Comparison of ENCODE assay signal across 8 cellular contexts in genomic region chr20:32358883-32359632, GRCh38. TPM values are rescaled to one million over a fixed set of nuclear protein-coding genes. Genes with fewer than 3 reads are reported as not detected.
DNase-seq lines count a peak whose midpoint lies in the region; ATAC-seq and TF ChIP-seq lines count a peak whose summit lies in the region.

No MANE protein-coding gene starts in this region.

- no peak overlapping the region for H4K8ac ChIP-seq in H9 (replicated peaks; ENCODE audit: insufficient read length, low read depth, low read length)

- DNase-seq in COR-L47 (lab: John Stamatoyannopoulos, UW) (peak; percentile 34), H9 (peak; percentile 91), NCI-H446 treated with DMSO at 0.1 percent for 48 hours (lab: John Stamatoyannopoulos, UW) (peak; percentile 40), lung (ENCODE audit: low spot score) (peak; percentile 61), NCI-H187 treated with DMSO at 0.1 percent for 48 hours (lab: John Stamatoyannopoulos, UW) (no peak)
- peak; percentile 88 for DNase-seq in activated CD8-positive, alpha-beta T cell treated with anti-CD3 and anti-CD28 coated beads for 36 hours
- peak; percentile 60 to 82 (median 64) for DNase-seq in stimulated activated CD4-positive, alpha-beta T cell treated with anti-CD3 and anti-CD28 coated beads, TNF-alpha, amount 100 ng/mL, for 48 hours (ENCODE audit: low read depth in 3 of 3)

- H3K4me1 ChIP-seq in H9 (ENCODE audit: insufficient read depth, low read length) (no peaks in the 10 kb centered on the region), ectodermal cell (ENCODE audit: control insufficient read depth, insufficient read depth, low read length) (no peaks in the 10 kb centered on the region), lung (ENCODE audit: control insufficient read depth in 2 of 2, insufficient read depth in 2 of 2, low read length in 2 of 2) (peaks cover 0 to 12% of the 10 kb centered on the region in 2 donors)

- H3K36me3 ChIP-seq in ectodermal cell (ENCODE audit: control insufficient read depth, insufficient read depth, low read length) (no peaks in the 10 kb centered on the region), lung (ENCODE audit: control insufficient read depth in 2 of 2, insufficient read depth in 2 of 2, low read length in 2 of 2) (no peaks in the 10 kb centered on the region)

- intact Hi-C loops in activated CD8-positive, alpha-beta T cell treated with anti-CD3 and anti-CD28 coated beads for 36 hours (cut with micrococcal nuclease), result loop anchor here (2.0 kb wide), 1 partner anchor 152 kb away; the partner anchor contains the start of genes PLAGL2 and POFUT1

- no peaks in the 10 kb centered on the region for H4K20me1 ChIP-seq in H9 (ENCODE audit: control insufficient read depth, insufficient read depth, insufficient read length)

- H3K27ac ChIP-seq in H9 (ENCODE audit: insufficient read length, low read depth, low read length) (no peak overlapping the region), ectodermal cell (ENCODE audit: insufficient read depth, low read depth, low read length, poor library complexity, severe bottlenecking) (peak overlapping the region; percentile 77), lung (ENCODE audit: low read depth in 1 of 2, low read length in 1 of 2) (peak overlapping the region; percentile 89 to 94)

- H3K4ac ChIP-seq in H9 (ENCODE audit: low read depth, low read length), result no peak overlapping the region

- H3K4me1 Mint-ChIP-seq in H9, result peaks cover 12 to 15% of the 10 kb centered on the region in 2 experiments
- H3K4me1 Mint-ChIP-seq in activated CD8-positive, alpha-beta T cell treated with anti-CD3 and anti-CD28 coated beads for 36 hours (ENCODE audit: low read depth), result peaks cover 68% of the 10 kb centered on the region

- H2AFZ ChIP-seq in H9 (ENCODE audit: low read length), result no peak overlapping the region

- no peaks in the 10 kb centered on the region for H3K9me3 ChIP-seq in H9 (ENCODE audit: control insufficient read depth, low read depth, low read length)
- H3K9me3 ChIP-seq in ectodermal cell (ENCODE audit: control insufficient read depth, low read length), result no peaks in the 10 kb centered on the region
- no peaks in the 10 kb centered on the region for H3K9me3 ChIP-seq in lung (ENCODE audit: control insufficient read depth in 2 of 2, insufficient read depth in 1 of 2, low read length in 1 of 2)

- no peaks in the 10 kb centered on the region for H3K79me1 ChIP-seq in H9 (ENCODE audit: insufficient read depth, low read depth, low read length, poor library complexity, severe bottlenecking)

- peak overlapping the region in 1 of 3 experiments; percentile 90; a peak in 2 of 7 replicates for H3K27ac Mint-ChIP-seq in H9
- H3K27ac Mint-ChIP-seq in activated CD8-positive, alpha-beta T cell treated with anti-CD3 and anti-CD28 coated beads for 36 hours, result peak overlapping the region; percentile 95

- H3K9me3 Mint-ChIP-seq in H9, result no peaks in the 10 kb centered on the region; a peak in 1 of 5 replicates
- no peaks in the 10 kb centered on the region for H3K9me3 Mint-ChIP-seq in activated CD8-positive, alpha-beta T cell treated with anti-CD3 and anti-CD28 coated beads for 36 hours

- ATAC-seq in activated CD8-positive, alpha-beta T cell treated with anti-CD3 and anti-CD28 coated beads for 36 hours, result peak; percentile 40
- ATAC-seq in lung (ENCODE audit: insufficient read depth, low FRiP score), result no peak

- no peak overlapping the region for H3K9ac ChIP-seq in H9 (ENCODE audit: extremely low read depth, insufficient read length, low read length)

- H3K79me2 ChIP-seq in H9 (ENCODE audit: insufficient read depth, low read length), result no peaks in the 10 kb centered on the region

- H3K18ac ChIP-seq in H9 (ENCODE audit: insufficient read length, low read depth, low read length), result no peak overlapping the region

- H3K36me3 Mint-ChIP-seq in H9 (ENCODE audit: insufficient read depth in 1 of 3, low read depth in 3 of 3), result peaks cover 0 to 8% (median 3%) of the 10 kb centered on the region in 3 experiments; a peak in 4 of 7 replicates
- H3K36me3 Mint-ChIP-seq in activated CD8-positive, alpha-beta T cell treated with anti-CD3 and anti-CD28 coated beads for 36 hours (ENCODE audit: low read depth), result peaks cover 32% of the 10 kb centered on the region

- H3K4me2 ChIP-seq in H9 (ENCODE audit: insufficient read depth, insufficient read length, low read length), result peak overlapping the region; percentile 1

- H2BK20ac ChIP-seq in H9 (ENCODE audit: low read depth, low read length, poor library complexity, severe bottlenecking), result no peak overlapping the region

- H2BK5ac ChIP-seq in H9 (ENCODE audit: insufficient read length, low read length), result no peak overlapping the region

- H3K56ac ChIP-seq in H9 (ENCODE audit: insufficient read length, low read depth, low read length), result no peak overlapping the region

- peaks cover 6% of the 10 kb centered on the region for H3K23me2 ChIP-seq in H9 (ENCODE audit: insufficient read length, low read depth, low read length, poor library complexity, severe bottlenecking)

- H3K27me3 Mint-ChIP-seq in H9 (ENCODE audit: low read depth), result peaks cover 86% of the 10 kb centered on the region
- H3K27me3 Mint-ChIP-seq in activated CD8-positive, alpha-beta T cell treated with anti-CD3 and anti-CD28 coated beads for 36 hours, result no peaks in the 10 kb centered on the region

- no peak overlapping the region for H2BK15ac ChIP-seq in H9 (ENCODE audit: low read depth, low read length)

- TF ChIP-seq CTCF in H9 (conservative IDR thresholded peaks at IDR 0.05) (no peak), lung (IDR thresholded peaks at IDR 0.05; ENCODE audit: control extremely low read depth, extremely low read depth) (no peak)
- TF ChIP-seq CTCF in activated CD8-positive, alpha-beta T cell treated with anti-CD3 and anti-CD28 coated beads for 36 hours (IDR thresholded peaks at IDR 0.05), result no peak

- no peak overlapping the region for H2BK12ac ChIP-seq in H9 (ENCODE audit: insufficient read length, low read depth, low read length)

- H3K4me3 ChIP-seq in ectodermal cell (ENCODE audit: insufficient read depth, low read depth, low read length) (peak overlapping the region; percentile 78), lung (peak overlapping the region; percentile 64)

- POLR2A ChIA-PET in activated CD8-positive, alpha-beta T cell treated with anti-CD3 and anti-CD28 coated beads for 36 hours (lab: Charles Lee), result interaction anchor here (0.7 to 6.5 kb wide), 14 partner anchors 12 to 160 kb away, joined by 3 to 47 read pairs (median 4); no protein-coding TSS in a partner anchor

- no peak overlapping the region for H4K5ac ChIP-seq in H9 (ENCODE audit: insufficient read length, low read depth, low read length)

- H3K23ac ChIP-seq in H9 (ENCODE audit: insufficient read length, low read depth, low read length), result no peak overlapping the region

- no peak overlapping the region for H3K14ac ChIP-seq in H9 (ENCODE audit: insufficient read depth, low read length)

- H3T11ph ChIP-seq in H9 (ENCODE audit: low read length), result no peak overlapping the region

- H3K4me3 Mint-ChIP-seq in H9, result peak overlapping the region; percentile 62 to 80
- H3K4me3 Mint-ChIP-seq in activated CD8-positive, alpha-beta T cell treated with anti-CD3 and anti-CD28 coated beads for 36 hours, result peak overlapping the region; percentile 96

- CTCF ChIA-PET in activated CD8-positive, alpha-beta T cell treated with anti-CD3 and anti-CD28 coated beads for 36 hours (lab: Charles Lee), result interaction anchor here (1.0 to 2.2 kb wide), 3 partner anchors 12 to 154 kb away, joined by 4 to 8 read pairs (median 4); no protein-coding TSS in a partner anchor

- H2AK5ac ChIP-seq in H9 (ENCODE audit: insufficient read length, low read length), result no peak overlapping the region

- no peak overlapping the region for H4K91ac ChIP-seq in H9 (ENCODE audit: insufficient read length, low read depth, low read length)

- H3K27me3 ChIP-seq in H9 (ENCODE audit: insufficient read depth, low read length) (peaks cover 28% of the 10 kb centered on the region; the same call in 1 of the 2 replicates), ectodermal cell (ENCODE audit: control insufficient read depth, insufficient read depth, low read length, poor library complexity, severe bottlenecking) (no peaks in the 10 kb centered on the region), lung (ENCODE audit: control insufficient read depth, insufficient read depth) (no peaks in the 10 kb centered on the region)

- WGBS in H9 (ENCODE audit: extremely low coverage, insufficient read length, low lambda C conversion rate), result no CpG with 5 or more reads among the region's 46 CpGs
- 0 to 1% methylated on average over 46 of the region's 46 CpGs for WGBS in ectodermal cell, 2 experiments
- 0 to 1% methylated on average over 41 to 46 of the region's 46 CpGs for WGBS in lung, 2 donors

- H2BK120ac ChIP-seq in H9 (ENCODE audit: low read depth, low read length, poor library complexity, severe bottlenecking), result no peak overlapping the region

RNA-seq across cellular contexts. Expression of gene ASXL1, which starts 0.9 kb away (rescaled TPM):
- total RNA-seq in H9 (2021) (35.0 and 39.5 TPM in 2 replicates), lung (10 to 100 TPM; 61.8 to 96.4 TPM)
- 100 to 1,000 TPM; 129 to 137 TPM for total RNA-seq in activated CD8-positive, alpha-beta T cell treated with anti-CD3 and anti-CD28 coated beads for 36 hours
- polyA plus RNA-seq in ectodermal cell (2013, experiment 1 of 4), result 76.3 TPM
- polyA plus RNA-seq in ectodermal cell (2013, experiment 2 of 4), result 87.0 TPM
- polyA plus RNA-seq in ectodermal cell (2013, experiment 3 of 4), result 57.4 TPM
- polyA plus RNA-seq in ectodermal cell (2013, experiment 4 of 4), result 64.3 TPM
- 10 to 100 TPM; 24.2 to 27.0 TPM for polyA plus RNA-seq in lung
